ENCODE assay signal across 21 cellular contexts in the genomic region with DNA sequence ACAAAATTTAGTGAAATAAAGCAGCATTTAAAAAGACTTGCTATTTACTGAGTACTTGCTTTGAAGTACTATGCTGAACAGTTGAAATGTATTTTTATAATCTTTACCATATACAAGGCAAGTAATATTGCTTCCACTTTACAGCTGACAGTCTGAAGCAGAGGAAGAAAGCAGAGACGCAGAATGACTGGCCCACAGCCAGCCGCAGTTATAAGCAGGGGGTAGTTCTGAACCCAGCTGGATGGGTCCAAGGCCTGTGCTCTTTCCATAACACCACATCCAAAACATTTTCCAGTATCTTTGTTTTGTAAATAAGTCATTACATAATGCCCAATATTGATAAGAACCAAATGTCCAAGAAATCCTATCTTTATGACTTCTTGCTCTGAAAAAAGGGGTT.
"Had no signal": no experiment of that assay in that cellular context is flagged by ENCODE, and none has a peak within 500 bp of the region (broad histone marks: within the 10 kb centered on the region; RNA-seq: fewer than 3 reads in every experiment).

No MANE protein-coding gene starts in this region.

- H3K27me3 ChIP-seq: esophagus muscularis mucosa, gastrocnemius medialis, left lung, right lobe of liver, stomach, testis, vagina had no signal

- H3K4me3 Mint-ChIP-seq: activated CD4-positive, alpha-beta memory T cell treated with anti-CD3 and anti-CD28 coated beads for 36 hours; activated naive CD8-positive, alpha-beta T cell treated with anti-CD3 and anti-CD28 coated beads for 36 hours; dendritic cell treated with granulocyte-macrophage colony-stimulating factor and Interleukin-4, amounts not matched to agents 40 ng/mL and 50 ng/mL, for 4 days; mesothelial cell of epicardium; nephron; stimulated activated memory B cell treated with anti-CD40 and anti-IgM and Interleukin-4, amounts not matched to agents 10 μg/mL and 1 μg/mL and 100 μg/mL, for 72 hours had no signal

- H3K27ac Mint-ChIP-seq: activated CD4-positive, alpha-beta memory T cell treated with anti-CD3 and anti-CD28 coated beads for 36 hours; activated naive CD8-positive, alpha-beta T cell treated with anti-CD3 and anti-CD28 coated beads for 36 hours; dendritic cell treated with granulocyte-macrophage colony-stimulating factor and Interleukin-4, amounts not matched to agents 40 ng/mL and 50 ng/mL, for 4 days; mesothelial cell of epicardium; stimulated activated memory B cell treated with anti-CD40 and anti-IgM and Interleukin-4, amounts not matched to agents 10 μg/mL and 1 μg/mL and 100 μg/mL, for 72 hours had no signal

- H3K27me3 Mint-ChIP-seq: activated CD4-positive, alpha-beta memory T cell treated with anti-CD3 and anti-CD28 coated beads for 36 hours; activated naive CD8-positive, alpha-beta T cell treated with anti-CD3 and anti-CD28 coated beads for 36 hours; dendritic cell treated with granulocyte-macrophage colony-stimulating factor and Interleukin-4, amounts not matched to agents 40 ng/mL and 50 ng/mL, for 4 days; stimulated activated memory B cell treated with anti-CD40 and anti-IgM and Interleukin-4, amounts not matched to agents 10 μg/mL and 1 μg/mL and 100 μg/mL, for 72 hours had no signal

- H3K27ac ChIP-seq: esophagus muscularis mucosa, gastrocnemius medialis, left lung, right lobe of liver, stomach, testis, vagina had no signal

- H3K4me3 ChIP-seq: esophagus muscularis mucosa, gastrocnemius medialis, left lung, lung, right lobe of liver, skin epidermis, stomach, testis, vagina had no signal

- H3K4me1 ChIP-seq: right lobe of liver had no signal

- ATAC-seq: gastrocnemius medialis; left lung; right lobe of liver; stimulated activated memory B cell treated with anti-CD40 and anti-IgM and Interleukin-4, amounts not matched to agents 10 μg/mL and 1 μg/mL and 100 μg/mL, for 72 hours had no signal

- H3K9me3 ChIP-seq: esophagus muscularis mucosa, gastrocnemius medialis, left lung, right lobe of liver, stomach, testis, vagina had no signal

- DNase-seq: activated CD4-positive, alpha-beta memory T cell treated with anti-CD3 and anti-CD28 coated beads for 36 hours; activated CD4-positive, alpha-beta T cell treated with anti-CD3 and anti-CD28 coated beads for 48 hours; activated naive CD4-positive, alpha-beta T cell treated with Interleukin-2 at 50 U/mL for 16 hours; activated naive CD8-positive, alpha-beta T cell treated with anti-CD3 and anti-CD28 coated beads for 36 hours; activated T-cell treated with anti-CD3 and anti-CD28 coated beads, Interleukin-2, amount 50 U/mL, for 48 hours; effector memory CD4-positive, alpha-beta T cell; gastrocnemius medialis; left lung; right lobe of liver; stomach; SW 1271; testis; trophoblast cell had no signal

- H3K9me3 Mint-ChIP-seq: activated CD4-positive, alpha-beta memory T cell treated with anti-CD3 and anti-CD28 coated beads for 36 hours; activated naive CD8-positive, alpha-beta T cell treated with anti-CD3 and anti-CD28 coated beads for 36 hours; dendritic cell treated with granulocyte-macrophage colony-stimulating factor and Interleukin-4, amounts not matched to agents 40 ng/mL and 50 ng/mL, for 4 days; mesothelial cell of epicardium; nephron; stimulated activated memory B cell treated with anti-CD40 and anti-IgM and Interleukin-4, amounts not matched to agents 10 μg/mL and 1 μg/mL and 100 μg/mL, for 72 hours had no signal
